13 cellular contexts compared by ENCODE assay signal in the genomic region with DNA sequence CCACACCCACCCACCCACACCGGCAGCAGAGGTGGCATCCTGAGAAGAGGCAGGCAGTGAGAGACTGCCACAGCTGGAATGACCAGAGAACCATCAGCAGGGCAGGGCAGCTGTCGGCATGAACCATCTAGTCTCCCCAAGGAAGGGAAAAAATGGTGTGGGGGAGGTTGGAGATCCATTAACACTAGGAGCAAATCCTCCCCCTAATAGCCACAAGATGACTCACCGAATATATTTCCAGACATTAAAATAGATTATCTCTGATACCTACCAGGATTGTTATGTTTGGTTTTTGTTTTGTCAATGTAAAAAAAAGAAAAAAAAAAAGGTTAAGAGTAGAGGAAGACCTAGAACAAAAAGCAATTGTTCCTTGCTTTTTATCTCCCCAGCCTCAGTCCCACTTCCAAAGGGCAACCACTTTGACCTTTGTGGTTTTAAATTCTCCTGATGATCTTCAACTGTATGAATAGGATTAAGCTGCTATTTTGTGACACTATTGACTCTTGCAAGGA. TPM values are rescaled to one million over a fixed set of nuclear protein-coding genes. Genes with fewer than 3 reads are reported as not detected.
DNase-seq lines count a peak whose midpoint lies in the region; ATAC-seq and TF ChIP-seq lines count a peak whose summit lies in the region.
"Had no signal": no experiment of that assay in that cellular context is flagged by ENCODE, and none has a peak within 500 bp of the region (broad histone marks: within the 10 kb centered on the region; RNA-seq: fewer than 3 reads in every experiment).

No MANE protein-coding gene starts in this region.

- ATAC-seq in HG03139 (IDR thresholded peaks at IDR 0.05; ENCODE audit: unreplicated experiment) = no peak
- ATAC-seq in GM19395 (IDR thresholded peaks at IDR 0.05; ENCODE audit: unreplicated experiment) = no peak
- ATAC-seq: gastroesophageal sphincter; stimulated activated effector memory CD8-positive, alpha-beta T cell treated with anti-CD3 and anti-CD28 coated beads, Interleukin-12 subunit alpha, Interleukin-12 subunit beta, amount 100 ng/mL, for 72 hours had no signal

- H3K27ac ChIP-seq in endodermal cell (ENCODE audit: low read depth, low read length) = no peak overlapping the region
- H3K27ac ChIP-seq: gastroesophageal sphincter had no signal

- H3K36me3 ChIP-seq in endodermal cell (ENCODE audit: control insufficient read depth, insufficient read depth, low read length) = no peaks in the 10 kb centered on the region
- H3K36me3 ChIP-seq: gastroesophageal sphincter had no signal

- DNase-seq in EL (peak; percentile 60), NCI-H82 (lab: John Stamatoyannopoulos, UW) (peak; percentile 58), endodermal cell (peak; percentile 53), nephron progenitor cell (no peak), posterior cingulate gyrus (no peak), occipital lobe (lab: John Stamatoyannopoulos, UW) (no peak)
- DNase-seq: cerebellar nuclear complex; NCI-H1092; stimulated activated CD4-positive, alpha-beta T cell treated with anti-CD3 and anti-CD28 coated beads, Interleukin-15, amount 100 ng/mL, for 24 hours had no signal

- H3K4me3 Mint-ChIP-seq in endodermal cell = no peak overlapping the region
- no peak overlapping the region for H3K4me3 Mint-ChIP-seq in nephron progenitor cell
- H3K4me3 Mint-ChIP-seq: stimulated activated effector memory CD8-positive, alpha-beta T cell treated with anti-CD3 and anti-CD28 coated beads, Interleukin-12 subunit alpha, Interleukin-12 subunit beta, amount 100 ng/mL, for 72 hours had no signal

- H3K4me1 ChIP-seq in endodermal cell (ENCODE audit: control insufficient read depth, insufficient read depth, low read length) = no peaks in the 10 kb centered on the region
- H3K4me1 ChIP-seq: gastroesophageal sphincter had no signal

- H3K9me3 ChIP-seq in endodermal cell (ENCODE audit: control insufficient read depth, low read length) = no peaks in the 10 kb centered on the region
- H3K9me3 ChIP-seq: gastroesophageal sphincter had no signal

- no peak overlapping the region for H3K4me3 ChIP-seq in endodermal cell (ENCODE audit: low read length)
- H3K4me3 ChIP-seq: gastroesophageal sphincter had no signal

- intact Hi-C loops in posterior cingulate gyrus (cut with DNase I) = no loop called here

- H3K27ac Mint-ChIP-seq in endodermal cell (no peak overlapping the region), nephron progenitor cell (peak overlapping the region; percentile 82)
- H3K27ac Mint-ChIP-seq: stimulated activated effector memory CD8-positive, alpha-beta T cell treated with anti-CD3 and anti-CD28 coated beads, Interleukin-12 subunit alpha, Interleukin-12 subunit beta, amount 100 ng/mL, for 72 hours had no signal

- WGBS in endodermal cell (ENCODE audit: insufficient coverage in 1 of 2, insufficient read length in 1 of 2), 2 experiments = 0 to 63% methylated on average over 1 to 2 of the region's 3 CpGs

- H3K27me3 Mint-ChIP-seq in endodermal cell (ENCODE audit: insufficient read depth) (peaks cover 7% of the 10 kb centered on the region), nephron progenitor cell (ENCODE audit: low read depth, poor library complexity) (no peaks in the 10 kb centered on the region)

- H3K36me3 Mint-ChIP-seq in endodermal cell (ENCODE audit: low read depth) (no peaks in the 10 kb centered on the region), nephron progenitor cell (ENCODE audit: low read depth) (no peaks in the 10 kb centered on the region)
- H3K36me3 Mint-ChIP-seq: stimulated activated effector memory CD8-positive, alpha-beta T cell treated with anti-CD3 and anti-CD28 coated beads, Interleukin-12 subunit alpha, Interleukin-12 subunit beta, amount 100 ng/mL, for 72 hours had no signal

- no peak overlapping the region for H3K9ac ChIP-seq in endodermal cell (ENCODE audit: extremely low read depth, low read length, poor library complexity, severe bottlenecking)

- no peaks in the 10 kb centered on the region for H3K27me3 ChIP-seq in endodermal cell (ENCODE audit: control insufficient read depth, insufficient read depth, low read length, poor library complexity, severe bottlenecking)
- H3K27me3 ChIP-seq: gastroesophageal sphincter had no signal

- peaks cover 13% of the 10 kb centered on the region for H3K4me1 Mint-ChIP-seq in endodermal cell
- H3K4me1 Mint-ChIP-seq in nephron progenitor cell = peaks cover 10% of the 10 kb centered on the region
- H3K4me1 Mint-ChIP-seq: stimulated activated effector memory CD8-positive, alpha-beta T cell treated with anti-CD3 and anti-CD28 coated beads, Interleukin-12 subunit alpha, Interleukin-12 subunit beta, amount 100 ng/mL, for 72 hours had no signal

- no peaks in the 10 kb centered on the region for H3K9me3 Mint-ChIP-seq in endodermal cell
- H3K9me3 Mint-ChIP-seq in nephron progenitor cell = no peaks in the 10 kb centered on the region
- H3K9me3 Mint-ChIP-seq: stimulated activated effector memory CD8-positive, alpha-beta T cell treated with anti-CD3 and anti-CD28 coated beads, Interleukin-12 subunit alpha, Interleukin-12 subunit beta, amount 100 ng/mL, for 72 hours had no signal

- no peak for TF ChIP-seq CTCF in endodermal cell (conservative IDR thresholded peaks at IDR 0.05)
- TF ChIP-seq CTCF in nephron progenitor cell (IDR thresholded peaks at IDR 0.05) = no peak

RNA-seq across cellular contexts. Expression of gene THSD1, which starts 34.2 kb away (rescaled TPM):
- total RNA-seq in endodermal cell (under 1 TPM; 0.48 to 0.73 TPM), occipital lobe (15.0 TPM)
- polyA plus RNA-seq in endodermal cell (2013, experiment 1 of 2) = 0.25 TPM
- polyA plus RNA-seq in endodermal cell (2013, experiment 2 of 2) = 0.25 TPM

Comparison
In these comparisons a context has a peak if more than half of its experiments do, and no peak if none do; other contexts are left out.
1. DNase-seq: peak in EL (single experiment), NCI-H82 (single experiment) and endodermal cell (single experiment); none in nephron progenitor cell (single experiment), posterior cingulate gyrus (0 of 10) and occipital lobe (single experiment).